In genomic region chr17:9917801-9918200, GRCh38 we compare ENCODE assay signal across 23 cellular contexts. TPM values are rescaled to one million over a fixed set of nuclear protein-coding genes. Genes with fewer than 3 reads are reported as not detected.
DNase-seq lines count a peak whose midpoint lies in the region; ATAC-seq, FAIRE-seq and TF ChIP-seq lines count a peak whose summit lies in the region.
"Had no signal": no experiment of that assay in that cellular context is flagged by ENCODE, and none has a peak within 500 bp of the region (broad histone marks: within the 10 kb centered on the region; RNA-seq: fewer than 3 reads in every experiment).

No MANE protein-coding gene starts in this region.

- no peak for DNase-seq in A549 (ENCODE audit: low read depth in 1 of 2, low spot score in 1 of 2)
- DNase-seq in CD14-positive monocyte (ENCODE audit: low spot score) = peak; percentile 36
- DNase-seq in coronary artery (ENCODE audit: low spot score) = peak; percentile 69
- DNase-seq in NCI-H2196 treated with DMSO at 0.1 percent for 48 hours (lab: John Stamatoyannopoulos, UW; ENCODE audit: unreplicated experiment) = no peak
- DNase-seq in osteoblast (ENCODE audit: insufficient read length, low spot score, missing footprints) = no peak
- DNase-seq: CD4-positive, alpha-beta T cell; CD8-positive, alpha-beta memory T cell; DMS 273 treated with DMSO at 0.1 percent for 48 hours; DMS79; EL; GDM1; H7; HCEC 1CT had no signal

- H3K27me3 ChIP-seq in osteoblast (ENCODE audit: insufficient read depth, low read length) = no peaks in the 10 kb centered on the region
- H3K27me3 ChIP-seq: BLaER1 had no signal

- no peaks in the 10 kb centered on the region for H3K79me2 ChIP-seq in osteoblast (ENCODE audit: insufficient read depth, low read length)

- 90% methylated on average over 19 of the region's 19 CpGs for WGBS in A549 (ENCODE audit: missing lambda C conversion rate)

- POLR2A ChIA-PET in A549 (lab: Yijun Ruan, JAX) = no interaction called here

- no peaks in the 10 kb centered on the region for H3K27me3 Mint-ChIP-seq in CD14-positive monocyte (ENCODE audit: low read depth in 3 of 3)
- H3K27me3 Mint-ChIP-seq: B cell; CD4-positive, alpha-beta T cell; CD8-positive, alpha-beta memory T cell had no signal

- H3K4me1 ChIP-seq in A549 (no peaks in the 10 kb centered on the region), osteoblast (ENCODE audit: insufficient read depth, low read length) (no peaks in the 10 kb centered on the region)

- no peak for TF ChIP-seq CTCF in A549 (IDR thresholded peaks at IDR 0.05)
- TF ChIP-seq CTCF in CD14-positive monocyte (IDR thresholded peaks at IDR 0.05) = no peak
- TF ChIP-seq CTCF in coronary artery (IDR thresholded peaks at IDR 0.05) = no peak
- no peak for TF ChIP-seq CTCF in osteoblast (IDR thresholded peaks at IDR 0.05; ENCODE audit: extremely low read depth, low read depth, low read length)

- no peaks in the 10 kb centered on the region for H4K20me1 ChIP-seq in osteoblast (ENCODE audit: insufficient read depth, low read length)
- H4K20me1 ChIP-seq: BLaER1 had no signal

- peaks cover 0 to 2% (median 0%) of the 10 kb centered on the region in 7 donors for H3K9me3 Mint-ChIP-seq in CD14-positive monocyte
- H3K9me3 Mint-ChIP-seq: CD4-positive, alpha-beta T cell; CD8-positive, alpha-beta memory T cell had no signal

- no peak for FAIRE-seq in A549 (lab: Jason Lieb, UNC)
- FAIRE-seq: D721Med, GM12878, GM18507, H1 had no signal

- no peak overlapping the region for H3K4me3 ChIP-seq in A549
- no peak overlapping the region for H3K4me3 ChIP-seq in coronary artery
- no peak overlapping the region for H3K4me3 ChIP-seq in osteoblast (ENCODE audit: insufficient read depth, low read length)
- H3K4me3 ChIP-seq: BLaER1, GM12878 had no signal

- TF ChIP-seq EP300 in A549 (IDR thresholded peaks at IDR 0.05) = no peak

- no peak for TF ChIP-seq RAD21 in A549 (conservative IDR thresholded peaks at IDR 0.05 in 1 of 2, IDR thresholded peaks at IDR 0.05 in 1 of 2)

- H3K4me1 Mint-ChIP-seq in CD14-positive monocyte = no peaks in the 10 kb centered on the region
- H3K4me1 Mint-ChIP-seq: B cell; CD8-positive, alpha-beta memory T cell had no signal

- intact Hi-C loops in CD14-positive monocyte (cut with micrococcal nuclease) = no loop called here

- H3K4me3 Mint-ChIP-seq in CD14-positive monocyte = no peak overlapping the region
- H3K4me3 Mint-ChIP-seq: B cell; CD4-positive, alpha-beta T cell; CD8-positive, alpha-beta memory T cell had no signal

- no peaks in the 10 kb centered on the region for H3K9me3 ChIP-seq in A549
- no peaks in the 10 kb centered on the region for H3K9me3 ChIP-seq in osteoblast (ENCODE audit: low read depth, low read length)
- H3K9me3 ChIP-seq: BLaER1 had no signal

- H2AFZ ChIP-seq in osteoblast (ENCODE audit: low read length) = no peak overlapping the region

- H3K36me3 Mint-ChIP-seq in CD14-positive monocyte = peaks cover 91 to 99% of the 10 kb centered on the region in 2 donors

- H3K27ac ChIP-seq in A549 (peak overlapping the region in 1 of 2 experiments; percentile 42; a peak in 2 of 6 replicates), coronary artery (no peak overlapping the region), osteoblast (ENCODE audit: low read depth, low read length) (no peak overlapping the region)
- H3K27ac ChIP-seq: BLaER1, C4-2B had no signal

- TF ChIP-seq POLR2A in A549 (IDR thresholded peaks at IDR 0.05; ENCODE audit: low read length) = no peak

- ATAC-seq in A549 = peak in 1 of 2 experiments; percentile 14; a peak in 2 of 6 replicates
- no peak for ATAC-seq in GM18498 (IDR thresholded peaks at IDR 0.05; ENCODE audit: unreplicated experiment)
- ATAC-seq: GM12878 had no signal

- no peaks in the 10 kb centered on the region for H3K36me3 ChIP-seq in osteoblast (ENCODE audit: insufficient read depth, low read length)

- CTCF ChIA-PET in A549 (lab: Yijun Ruan, JAX) = interaction anchor here (0.8 to 10.4 kb wide), 11 partner anchors 10 to 700 kb away, joined by 3 to 128 read pairs (median 4); no protein-coding TSS in a partner anchor

- H3K27ac Mint-ChIP-seq in CD14-positive monocyte = peak overlapping the region in 3 of 7 donors; percentile 28 to 66 (median 65)
- H3K27ac Mint-ChIP-seq: B cell; CD4-positive, alpha-beta T cell; CD8-positive, alpha-beta memory T cell had no signal

- H3K4me2 ChIP-seq in A549 (no peak overlapping the region), osteoblast (ENCODE audit: insufficient read depth, low read length) (no peak overlapping the region)
- H3K4me2 ChIP-seq: BLaER1 had no signal

TF ChIP-seq in A549, 52 proteins besides CTCF, POLR2A, EP300 and RAD21:
- TF ChIP-seq GATA3 (IDR thresholded peaks at IDR 0.05; ENCODE audit: borderline replicate concordance) (no peak), NFE2L2 (conservative IDR thresholded peaks at IDR 0.05; ENCODE audit: low read length) (peak; percentile 39; the same call in 1 of the 2 replicates)

RNA-seq across cellular contexts. Expression of gene RCVRN, which starts 12.7 kb away (rescaled TPM):
- polyA plus RNA-seq in A549 (2011; rRNA removed) (not detected in 2 replicates), A549 (2017; fragmentation: RNase III; extraction: RNeasy Plus Mini Kit Qiagen cat#74134 plus additional on column Dnase treatment) (not detected in 3 replicates), CD14-positive monocyte (not detected)
- polyA plus RNA-seq in A549 (2012; cell fraction: cytosol; rRNA removed) = not detected in 2 replicates
- not detected in 2 replicates for polyA plus RNA-seq in A549 (2012; cell fraction: nucleus; rRNA removed)
- polyA minus RNA-seq in A549 (2011; rRNA and poly(A)+ RNA removed) = not detected in 2 replicates
- not detected in 2 replicates for total RNA-seq in osteoblast
- total RNA-seq: A172; B cell; CD4-positive, alpha-beta T cell; CD8-positive, alpha-beta memory T cell; H1; H7 had no signal
- polyA plus RNA-seq: AG04450; CD8-positive, alpha-beta memory T cell; H1 had no signal

Comparison
In these comparisons a context has a peak if more than half of its experiments do, and no peak if none do; other contexts are left out.
1. DNase-seq: peak in CD14-positive monocyte (single experiment) and coronary artery (single experiment); none in A549 (0 of 2), NCI-H2196 treated with DMSO at 0.1 percent for 48 hours (single experiment) and osteoblast (single experiment).